ENCODE assay signal across 10 cellular contexts in genomic region chr2:36352711-36353110, GRCh38. TPM values are rescaled to one million over a fixed set of nuclear protein-coding genes. Genes with fewer than 3 reads are reported as not detected.
DNase-seq lines count a peak whose midpoint lies in the region; ATAC-seq, FAIRE-seq and TF ChIP-seq lines count a peak whose summit lies in the region.
"Had no signal": no experiment of that assay in that cellular context is flagged by ENCODE, and none has a peak within 500 bp of the region (broad histone marks: within the 10 kb centered on the region; RNA-seq: fewer than 3 reads in every experiment).

No MANE protein-coding gene starts in this region.

- peaks cover 7% of the 10 kb centered on the region for H4K20me1 ChIP-seq in HepG2 (ENCODE audit: insufficient read depth, low read length)

- no peaks in the 10 kb centered on the region; a peak in 1 of 5 replicates for H3K27me3 ChIP-seq in HepG2 (ENCODE audit: control insufficient read depth in 1 of 2, insufficient read depth in 2 of 2, low read length in 2 of 2)
- peaks cover 0 to 7% of the 10 kb centered on the region in 2 donors for H3K27me3 ChIP-seq in right lobe of liver
- no peaks in the 10 kb centered on the region for H3K27me3 ChIP-seq in adrenal gland

- WGBS in HepG2 (ENCODE audit: low lambda C conversion rate): 21% methylated on average over 3 of the region's 3 CpGs
- 52% methylated on average over 3 of the region's 3 CpGs for WGBS in right lobe of liver (ENCODE audit: insufficient coverage, low coverage, low lambda C conversion rate, missing lambda C conversion rate)
- 54 to 65% (median 60%) methylated on average over 3 of the region's 3 CpGs for WGBS in adrenal gland, 4 donors

- no peaks in the 10 kb centered on the region for H3K36me3 ChIP-seq in HepG2 (replicated peaks in 1 of 2; ENCODE audit: control insufficient read depth in 1 of 2, insufficient read depth in 2 of 2, low read length in 2 of 2)
- no peaks in the 10 kb centered on the region for H3K36me3 ChIP-seq in right lobe of liver
- H3K36me3 ChIP-seq in adrenal gland (replicated peaks in 1 of 2): no peaks in the 10 kb centered on the region

- CTCF ChIA-PET in HepG2 (lab: Yijun Ruan, JAX; ENCODE audit: low intra/inter-chr PET ratio, low total read pairs): interaction anchor here (0.6 to 2.4 kb wide), 3 partner anchors 107 to 387 kb away, joined by 3 to 21 read pairs (median 18); no protein-coding TSS in a partner anchor

- FAIRE-seq in HepG2 (lab: Jason Lieb, UNC): peak; percentile 64
- FAIRE-seq: TTC549 had no signal

- in situ Hi-C loops in HepG2 (cut with HindIII; ENCODE audit: extremely low pct_ligation_motif_present, low pct_unique_long_range_greater_than_20kb): loop anchor here (5.0 kb wide), 1 partner anchor 310 kb away; no protein-coding TSS in a partner anchor

- ATAC-seq in HepG2 (no peak), right lobe of liver (no peak), HG02840 (IDR thresholded peaks at IDR 0.05; ENCODE audit: low FRiP score, unreplicated experiment) (no peak)

- TF ChIP-seq EP300 in HepG2 (IDR thresholded peaks at IDR 0.05; ENCODE audit: low read depth in 2 of 2, low read length in 2 of 2) (no peak; a peak in 1 of 4 replicates), HepG2 (CRISPR knock-in tag; IDR thresholded peaks at IDR 0.05; ENCODE audit: borderline replicate concordance) (no peak)

- H3K4me1 ChIP-seq in HepG2 (ENCODE audit: insufficient read depth, low read length) (peaks cover 41% of the 10 kb centered on the region), right lobe of liver (peaks cover 0 to 15% (median 4%) of the 10 kb centered on the region in 4 donors), adrenal gland (replicated peaks in 1 of 2) (peaks cover 0 to 19% of the 10 kb centered on the region in 2 donors)

- intact Hi-C loops in HepG2 (cut with micrococcal nuclease; ENCODE audit: unreplicated experiment) (loop anchor here (1.0 kb wide), 4 partner anchors 108 to 312 kb away; no protein-coding TSS in a partner anchor), right lobe of liver (cut with DNase I) (loop anchor here in 1 of 2 donors (10.0 kb wide), 1 partner anchor 302 kb away; no protein-coding TSS in a partner anchor), adrenal gland (cut with DNase I) (loop anchor here (5.0 to 10.0 kb wide), 3 partner anchors 102 to 310 kb away; no protein-coding TSS in a partner anchor)

- POLR2A ChIA-PET in HepG2 (lab: Yijun Ruan, JAX): interaction anchor here (0.9 to 6.7 kb wide), 9 partner anchors 19 to 307 kb away, joined by 3 to 53 read pairs (median 4); no protein-coding TSS in a partner anchor

- BruUV-seq in HepG2 (replicated peaks; lab: Mats Ljungman, UMichigan): no TSS peak

- peak overlapping the region; percentile 56 for H3K4me2 ChIP-seq in HepG2 (ENCODE audit: low read depth, low read length)

- H3K27ac ChIP-seq in HepG2 (ENCODE audit: extremely low read length, insufficient read depth, low read length): peak overlapping the region; percentile 16
- H3K27ac ChIP-seq in right lobe of liver: no peak overlapping the region
- peak overlapping the region in 2 of 5 donors; percentile 39 to 49 for H3K27ac ChIP-seq in adrenal gland

- no peak overlapping the region for H2AFZ ChIP-seq in HepG2 (ENCODE audit: low read length)

- H3K4me3 ChIP-seq in HepG2 (replicated peaks in 1 of 3; ENCODE audit: insufficient read depth in 1 of 3, low read depth in 2 of 3, low read length in 3 of 3) (peak overlapping the region in 2 of 3 experiments; percentile 11 to 22; a peak in 1 of 6 replicates), right lobe of liver (no peak overlapping the region), adrenal gland (no peak overlapping the region), fibroblast of pulmonary artery (replicated peaks; ENCODE audit: low read depth, low read length) (no peak overlapping the region)

- H3K9ac ChIP-seq in HepG2 (ENCODE audit: insufficient read depth, low read depth, low read length): peak overlapping the region; percentile 24; the same call in 1 of the 2 replicates

- TF ChIP-seq RAD21 in HepG2 (CRISPR knock-in tag; IDR thresholded peaks at IDR 0.05): no peak

- H3K79me2 ChIP-seq in HepG2 (ENCODE audit: insufficient read depth, low read length): peaks cover 28% of the 10 kb centered on the region

- TF ChIP-seq POLR2A in HepG2 (IDR thresholded peaks at IDR 0.05; ENCODE audit: insufficient read depth in 1 of 2, low read depth in 2 of 2, low read length in 2 of 2) (no peak), right lobe of liver (IDR thresholded peaks at IDR 0.05) (no peak), adrenal gland (IDR thresholded peaks at IDR 0.05) (no peak)

- DNase-seq in HepG2 (ENCODE audit: low spot score): peak; percentile 62
- DNase-seq in right lobe of liver: no peak
- DNase-seq in adrenal gland: peak in 6 of 7 donors; percentile 31 to 68 (median 53)
- DNase-seq in fibroblast of pulmonary artery (ENCODE audit: low read depth): peak; percentile 78
- DNase-seq in NCI-H526 treated with DMSO at 0.1 percent for 48 hours (lab: John Stamatoyannopoulos, UW): no peak
- no peak for DNase-seq in activated CD4-positive, CD25-positive, alpha-beta regulatory T cell treated with anti-CD3 and anti-CD28 coated beads, Interleukin-2, amount 50 U/mL, for 72 hours
- DNase-seq in amniotic stem cell (lab: John Stamatoyannopoulos, UW): no peak
- DNase-seq: activated T-cell treated with anti-CD3 and anti-CD28 coated beads, Interleukin-2, amount 50 U/mL, for 48 hours had no signal

- TF ChIP-seq CTCF in HepG2 (CRISPR knock-in tag; IDR thresholded peaks at IDR 0.05): no peak
- no peak for TF ChIP-seq CTCF in right lobe of liver (IDR thresholded peaks at IDR 0.05)
- peak in 2 of 6 experiments; percentile 24 to 31 for TF ChIP-seq CTCF in adrenal gland (IDR thresholded peaks at IDR 0.05)
- TF ChIP-seq CTCF in fibroblast of pulmonary artery (IDR thresholded peaks at IDR 0.05; ENCODE audit: low read length, missing control alignments): peak; percentile 21

- H3K9me3 ChIP-seq in HepG2 (ENCODE audit: low read length) (no peaks in the 10 kb centered on the region), right lobe of liver (no peaks in the 10 kb centered on the region), adrenal gland (replicated peaks in 1 of 3) (no peaks in the 10 kb centered on the region)

TF ChIP-seq in HepG2, 621 proteins besides CTCF, POLR2A, EP300 and RAD21 (continues in another document):
- TF ChIP-seq KDM6A (CRISPR knock-in tag; IDR thresholded peaks at IDR 0.05; ENCODE audit: low read depth): no peak
- 0 out of 2 replicates have a peak, but pooled peaks have one; percentile 43 for TF ChIP-seq CEBPG (CRISPR knock-in tag; IDR thresholded peaks at IDR 0.05)
- no peak for TF ChIP-seq ZNF17 (CRISPR knock-in tag; IDR thresholded peaks at IDR 0.05)
- TF ChIP-seq ZNF800 (CRISPR knock-in tag; IDR thresholded peaks at IDR 0.05): no peak
- no peak for TF ChIP-seq EZH2 (conservative IDR thresholded peaks at IDR 0.05; ENCODE audit: low read depth, low read length)
- TF ChIP-seq GTF3A (CRISPR knock-in tag; conservative IDR thresholded peaks at IDR 0.05): no peak
- no peak for TF ChIP-seq SRSF9 (IDR thresholded peaks at IDR 0.05; ENCODE audit: borderline replicate concordance, insufficient read depth, low read depth, low read length, poor library complexity, severe bottlenecking)

RNA-seq across cellular contexts. Expression of gene CRIM1, which starts 2.9 kb away (rescaled TPM):
- 21.5 and 39.1 TPM in 2 replicates for total RNA-seq in HepG2 (2016; rRNA removed; fragmentation: Illumina TruSeq; extraction: Trizol)
- total RNA-seq in HepG2 (2016; cell fraction: cytosol; rRNA removed; fragmentation: Illumina TruSeq; extraction: Trizol; ENCODE audit: low read depth): 87.0 and 95.7 TPM in 2 replicates
- 19.5 and 37.7 TPM in 2 replicates for total RNA-seq in HepG2 (2016; cell fraction: insoluble cytoplasmic fraction; rRNA removed; fragmentation: Illumina TruSeq; extraction: Trizol)
- 21.6 and 24.0 TPM in 2 replicates for total RNA-seq in HepG2 (2016; cell fraction: membrane; rRNA removed; fragmentation: Illumina TruSeq; extraction: Trizol)
- total RNA-seq in HepG2 (2016; cell fraction: nucleus; rRNA removed; fragmentation: Illumina TruSeq; extraction: Trizol): 70.5 and 71.4 TPM in 2 replicates
- 61.6 and 69.9 TPM in 2 replicates for polyA plus RNA-seq in HepG2 (2011; rRNA removed)
- polyA plus RNA-seq in HepG2 (2011; cell fraction: cytosol; rRNA removed): 47.0 and 57.8 TPM in 2 replicates
- polyA plus RNA-seq in HepG2 (2011; cell fraction: nucleus; rRNA removed): 59.9 and 71.8 TPM in 2 replicates
- 47.6 and 59.6 TPM in 2 replicates for polyA plus RNA-seq in HepG2 (2012)
- polyA plus RNA-seq in HepG2 (2016; cell fraction: cytosol; fragmentation: Illumina TruSeq; extraction: Trizol; ENCODE audit: low read depth): 1.1 and 2.4 TPM in 2 replicates
- polyA plus RNA-seq in HepG2 (2016; cell fraction: insoluble cytoplasmic fraction; fragmentation: Illumina TruSeq; extraction: Trizol; ENCODE audit: low read depth): 14.9 and 16.1 TPM in 2 replicates
- polyA plus RNA-seq in HepG2 (2016; cell fraction: membrane; fragmentation: Illumina TruSeq; extraction: Trizol; ENCODE audit: low read depth): 3.8 and 5.1 TPM in 2 replicates
- 36.1 and 38.6 TPM in 2 replicates for polyA plus RNA-seq in HepG2 (2016; cell fraction: nucleus; fragmentation: Illumina TruSeq; extraction: Trizol; ENCODE audit: insufficient read depth, low read depth)
- polyA minus RNA-seq in HepG2 (2011; rRNA and poly(A)+ RNA removed; ENCODE audit: low replicate concordance): 452 and 516 TPM in 2 replicates
- 226 and 235 TPM in 2 replicates for polyA minus RNA-seq in HepG2 (2011; cell fraction: cytosol; rRNA and poly(A)+ RNA removed)
- 306 and 348 TPM in 2 replicates for polyA minus RNA-seq in HepG2 (2011; cell fraction: nucleus; rRNA and poly(A)+ RNA removed)
- 10 to 100 TPM in 4 of 6 experiments, 1 to 10 TPM in 2; 4.2 to 30.5 (median 16.7) TPM for total RNA-seq in right lobe of liver
- 10 to 100 TPM; 19.1 to 66.3 (median 41.8) TPM for total RNA-seq in adrenal gland
- polyA plus RNA-seq in adrenal gland: 10 to 100 TPM in 2 of 3 donors, 1 to 10 TPM in 1; 7.6 to 12.4 (median 10.8) TPM

Comparison
In these comparisons a context has a peak if more than half of its experiments do, and no peak if none do; other contexts are left out.
1. DNase-seq: peak in HepG2 (single experiment), adrenal gland (6 of 7) and fibroblast of pulmonary artery (single experiment); none in right lobe of liver (0 of 3), NCI-H526 treated with DMSO at 0.1 percent for 48 hours (single experiment), activated CD4-positive, CD25-positive, alpha-beta regulatory T cell treated with anti-CD3 and anti-CD28 coated beads, Interleukin-2, amount 50 U/mL, for 72 hours (single experiment) and amniotic stem cell (single experiment).
2. H3K4me3 ChIP-seq: peak in HepG2 (2 of 3); none in right lobe of liver (0 of 3), adrenal gland (0 of 4) and fibroblast of pulmonary artery (single experiment).